Comparison of ENCODE assay signal across 35 cellular contexts in the genomic region with DNA sequence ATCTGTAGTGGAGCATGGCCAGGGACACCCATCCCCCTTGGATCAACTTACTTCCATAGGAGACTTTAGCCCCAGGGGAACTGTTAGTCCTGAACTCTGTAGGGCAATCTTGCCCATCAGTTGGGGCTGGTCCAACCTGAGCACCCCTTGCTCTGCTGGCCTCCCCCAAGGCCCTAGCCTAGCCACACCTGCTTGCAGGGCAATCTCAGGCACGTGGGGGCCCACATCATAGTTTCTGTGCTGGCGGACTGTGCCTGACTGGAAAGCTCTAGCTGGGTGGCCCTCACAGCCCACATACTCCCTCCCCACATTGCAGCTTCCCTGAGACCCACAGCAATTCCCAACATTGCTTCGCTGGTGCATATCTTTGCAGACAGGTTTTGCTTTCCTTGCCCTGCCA. TPM values are rescaled to one million over a fixed set of nuclear protein-coding genes. Genes with fewer than 3 reads are reported as not detected.
"Had no signal": no experiment of that assay in that cellular context is flagged by ENCODE, and none has a peak within 500 bp of the region (broad histone marks: within the 10 kb centered on the region; RNA-seq: fewer than 3 reads in every experiment).

No MANE protein-coding gene starts in this region.

- H3K27me3 ChIP-seq: adrenal gland, body of pancreas, brain microvascular endothelial cell, breast epithelium had no signal

- H3K27ac ChIP-seq: adrenal gland, body of pancreas, brain microvascular endothelial cell, breast epithelium, VCaP had no signal

- DNase-seq: activated B cell treated with CpG ODN at 0.5 μM for 24 hours; activated CD4-positive, alpha-beta memory T cell treated with anti-CD3 and anti-CD28 coated beads for 36 hours; activated CD4-positive, alpha-beta T cell treated with anti-CD3 and anti-CD28 coated beads for 4 hours; activated CD4-positive, alpha-beta T cell treated with anti-CD3 and anti-CD28 coated beads, Interleukin-2, amount 10 ng/mL, durations not matched to agents 24 days and 14 days; activated CD4-positive, alpha-beta T cell treated with anti-CD3 and anti-CD28 coated beads, Interleukin-2, amount 50 U/mL, for 1 hour; activated CD4-positive, alpha-beta T cell treated with anti-CD3 and anti-CD28 coated beads, Interleukin-2, amount 50 U/mL, for 4 hours; activated CD4-positive, CD25-positive, alpha-beta regulatory T cell treated with anti-CD3 and anti-CD28 coated beads, Interleukin-2, amount 50 U/mL, for 72 hours; activated CD8-positive, alpha-beta memory T cell treated with anti-CD3 and anti-CD28 coated beads, Interleukin-2, amount 50 U/mL, for 4 hours; activated CD8-positive, alpha-beta T cell treated with anti-CD3 and anti-CD28 coated beads for 36 hours; activated effector memory CD4-positive, alpha-beta T cell treated with anti-CD3 and anti-CD28 coated beads, Interleukin-2, amount 50 U/mL, for 16 hours; activated gamma-delta T cell treated with Interleukin-2 at 50 U/mL for 16 hours; activated naive CD4-positive, alpha-beta T cell; activated naive CD4-positive, alpha-beta T cell treated with anti-CD3 and anti-CD28 coated beads for 36 hours; activated naive CD4-positive, alpha-beta T cell treated with anti-CD3 and anti-CD28 coated beads, Interleukin-2, amount 50 U/mL, for 16 hours; activated naive CD8-positive, alpha-beta T cell treated with anti-CD3 and anti-CD28 coated beads for 36 hours; activated T-cell treated with anti-CD3 and anti-CD28 coated beads for 4 hours; activated T-cell treated with anti-CD3 and anti-CD28 coated beads, Interleukin-2, amount 50 U/mL, for 1 hour; activated T-cell treated with anti-CD3 and anti-CD28 coated beads, Interleukin-2, amount 50 U/mL, for 4 hours; activated T-cell treated with anti-CD3 and anti-CD28 coated beads, Interleukin-2, amount 50 U/mL, for 72 hours; adrenal gland; amniotic stem cell; aorta; body of pancreas; brain microvascular endothelial cell; central memory CD4-positive, alpha-beta T cell; T-helper 1 cell; T-helper 2 cell; T-helper 9 cell had no signal

- H3K4me1 ChIP-seq: adrenal gland, body of pancreas, breast epithelium had no signal

- H3K4me3 ChIP-seq: adrenal gland, body of pancreas, breast epithelium had no signal

- H3K9me3 ChIP-seq: adrenal gland, body of pancreas had no signal

- H3K36me3 ChIP-seq: adrenal gland, brain microvascular endothelial cell, breast epithelium had no signal

- FAIRE-seq: astrocyte, TTC549 had no signal

- ATAC-seq: activated CD8-positive, alpha-beta T cell treated with anti-CD3 and anti-CD28 coated beads for 36 hours; activated naive CD4-positive, alpha-beta T cell treated with anti-CD3 and anti-CD28 coated beads, Interleukin-2, amount 50 U/mL, for 72 hours; activated T-cell treated with anti-CD3 and anti-CD28 coated beads, Interleukin-2, amount 50 U/mL, for 4 hours; activated T-cell treated with anti-CD3 and anti-CD28 coated beads, Interleukin-2, amount 50 U/mL, for 72 hours; activated T-helper 17 cell treated with anti-CD3 and anti-CD28 coated beads, Interleukin-2, amount 50 U/mL, for 72 hours; body of pancreas had no signal

RNA-seq across cellular contexts. Expression of a gene that starts 6.6 kb away (rescaled TPM):
- total RNA-seq: activated B cell treated with CpG ODN at 0.5 μM for 24 hours; activated CD4-positive, alpha-beta memory T cell treated with anti-CD3 and anti-CD28 coated beads for 36 hours; activated CD4-positive, alpha-beta T cell treated with anti-CD3 and anti-CD28 coated beads, Interleukin-2, amount 10 ng/mL, durations not matched to agents 24 days and 14 days; activated naive CD4-positive, alpha-beta T cell treated with anti-CD3 and anti-CD28 coated beads for 36 hours; activated naive CD4-positive, alpha-beta T cell treated with anti-CD3 and anti-CD28 coated beads, Interleukin-2, amount 50 U/mL, for 72 hours; activated T-cell treated with anti-CD3 and anti-CD28 coated beads, Interleukin-2, amount 50 U/mL, for 4 hours; activated T-helper 1 cell treated with anti-CD3 and anti-CD28 coated beads, Interleukin-12 subunit alpha, Interleukin-12 subunit beta, Interleukin-2, Interleukin-4 antibody, amounts not matched to agents 30 ng/mL and 10 ng/mL and 1 ng/mL, durations not matched to agents 14 hours and 24 hours and 36 hours; activated T-helper 17 cell treated with anti-CD3 and anti-CD28 coated beads, Interleukin-2, amount 50 U/mL, for 72 hours had no signal
